8 cellular contexts compared by ENCODE assay signal in the genomic region with DNA sequence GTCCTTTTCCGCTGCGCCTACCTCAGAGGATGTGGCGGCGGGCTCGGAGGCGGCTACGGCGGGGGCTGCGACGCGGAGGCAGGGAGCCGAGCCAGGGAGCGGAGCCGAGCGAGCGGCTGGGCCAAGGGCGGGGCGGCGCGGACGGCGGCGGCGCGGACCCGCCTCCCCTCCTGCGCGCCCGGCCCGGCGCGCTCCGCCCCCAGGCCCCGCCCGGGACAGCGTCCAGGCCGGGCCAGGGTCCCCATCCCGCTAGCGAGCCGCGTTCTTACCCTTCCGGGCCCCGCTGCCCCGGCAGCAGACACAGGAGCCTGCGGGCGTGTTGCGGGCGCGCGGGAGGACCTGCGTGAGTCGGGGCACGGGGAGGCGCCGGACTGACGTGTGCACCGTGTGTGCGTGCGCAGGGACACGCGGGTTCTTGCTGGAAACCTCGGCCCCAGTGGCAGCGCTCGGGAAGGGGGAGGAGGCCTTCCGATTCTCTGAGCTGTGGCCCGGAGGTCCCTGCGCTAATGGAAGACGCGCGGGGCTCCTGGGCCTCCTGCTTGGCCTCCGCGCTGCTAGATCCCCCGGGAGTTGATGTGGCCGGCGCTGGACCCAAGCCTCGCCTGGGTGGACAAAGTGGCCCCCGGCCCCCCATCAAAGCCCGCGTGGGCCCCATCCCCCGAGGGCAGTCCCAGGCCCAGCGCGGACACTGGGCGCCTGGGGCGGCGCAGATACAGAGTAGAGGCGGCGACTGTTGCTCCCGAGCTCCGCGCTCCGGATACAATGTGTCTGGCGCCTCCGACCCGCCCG. TPM values are rescaled to one million over a fixed set of nuclear protein-coding genes. Genes with fewer than 3 reads are reported as not detected.
DNase-seq lines count a peak whose midpoint lies in the region; ATAC-seq, FAIRE-seq and TF ChIP-seq lines count a peak whose summit lies in the region.

Gene VDAC1 (minus strand): TSS at position 350 of the 789 bp plus-strand sequence. CDS start 11,963 bp downstream, outside the sequence.

- no peak for FAIRE-seq in urothelium cell line (lab: Jason Lieb, UNC)

- DNase-seq in H7 (peak; percentile 99), M059J (ENCODE audit: low read depth) (peak; percentile 86), T-helper 1 cell (peak; percentile 73 to 86 (median 83)), adrenal gland (peak; percentile 85 to 93 (median 89)), left cardiac atrium (peak; percentile 88), psoas muscle (peak; percentile 87 to 92), urothelium cell line (ENCODE audit: low spot score) (peak; percentile 97)

- H3K4me3 ChIP-seq in GM08714 (ENCODE audit: low read length) (peak within 1 kb of the TSS; percentile 98), H7 (ENCODE audit: insufficient read depth, low read depth, low read length) (peak within 1 kb of the TSS; percentile 88), adrenal gland (peak within 1 kb of the TSS; percentile 43 to 100 (median 58)), psoas muscle (peak within 1 kb of the TSS; percentile 90)

- H3K36me3 ChIP-seq in H7 (replicated peaks; ENCODE audit: control insufficient read depth, insufficient read depth, low read length) = peaks cover 8% of the 10 kb centered on the region
- H3K36me3 ChIP-seq in adrenal gland (replicated peaks in 1 of 2) = peaks cover 0 to 7% of the 10 kb centered on the region in 2 donors
- H3K36me3 ChIP-seq in psoas muscle (ENCODE audit: insufficient read depth in 1 of 2, low read depth in 1 of 2) = peaks cover 0 to 14% of the 10 kb centered on the region in 2 donors

- 0% methylated on average over 1 to 95 of the region's 95 CpGs for WGBS in adrenal gland, 4 donors
- 0 to 1% (median 0%) methylated on average over 44 to 95 of the region's 95 CpGs for WGBS in psoas muscle, 3 donors

- intact Hi-C loops in adrenal gland (cut with DNase I) = no loop called here
- intact Hi-C loops in left cardiac atrium (cut with DNase I) = no loop called here
- intact Hi-C loops in psoas muscle (cut with DNase I) = no loop called here

- TF ChIP-seq CTCF in adrenal gland (IDR thresholded peaks at IDR 0.05) = no peak
- TF ChIP-seq CTCF in psoas muscle (IDR thresholded peaks at IDR 0.05) = no peak

- H3K27me3 ChIP-seq in H7 (ENCODE audit: control insufficient read depth, insufficient read depth, low read length) (no peaks in the 10 kb centered on the region), adrenal gland (no peaks in the 10 kb centered on the region), psoas muscle (ENCODE audit: insufficient read depth in 3 of 3, low read length in 2 of 3) (no peaks in the 10 kb centered on the region)

- H3K9me3 ChIP-seq in adrenal gland (replicated peaks in 1 of 3) = no peaks in the 10 kb centered on the region
- H3K9me3 ChIP-seq in psoas muscle = no peaks in the 10 kb centered on the region

- TF ChIP-seq POLR2A in adrenal gland (IDR thresholded peaks at IDR 0.05) = peak; percentile 50 to 77

- peaks cover 17 to 41% of the 10 kb centered on the region in 2 donors for H3K4me1 ChIP-seq in adrenal gland (replicated peaks in 1 of 2)
- peaks cover 43% of the 10 kb centered on the region for H3K4me1 ChIP-seq in psoas muscle

- H3K27ac ChIP-seq in adrenal gland (peak within 1 kb of the TSS; percentile 97 to 100 (median 99)), psoas muscle (peak within 1 kb of the TSS; percentile 99)

- ATAC-seq in left cardiac atrium (peak; percentile 91), psoas muscle (peak; percentile 78 to 81 (median 78))

RNA-seq across cellular contexts. Expression of gene VDAC1, which starts in this region (rescaled TPM):
- 368 and 419 TPM in 2 replicates for total RNA-seq in H7 (2014; rRNA removed; shearing (Covaris generic))
- total RNA-seq in M059J (2014; rRNA removed; shearing (Covaris generic)) = 373 and 402 TPM in 2 replicates
- total RNA-seq in adrenal gland = 100 to 1,000 TPM; 101 to 237 (median 136) TPM
- polyA plus RNA-seq in adrenal gland = 100 to 1,000 TPM in 2 of 3 donors, 10 to 100 TPM in 1; 66.0 to 476 (median 121) TPM
- total RNA-seq in left cardiac atrium = 100 to 1,000 TPM; 275 to 362 TPM
- total RNA-seq in psoas muscle = 100 to 1,000 TPM; 389 to 592 (median 473) TPM
- polyA plus RNA-seq in psoas muscle = 100 to 1,000 TPM; 525 to 576 (median 529) TPM

Comparison
In these comparisons a context has a peak if more than half of its experiments do, and no peak if none do; other contexts are left out.
1. Peak in every context shown above with its lines: DNase-seq, ATAC-seq, H3K4me3 ChIP-seq and H3K27ac ChIP-seq.